ENCODE assay signal across 11 cellular contexts in genomic region chr5:103021310-103021709, GRCh38.
DNase-seq lines count a peak whose midpoint lies in the region; ATAC-seq, FAIRE-seq and TF ChIP-seq lines count a peak whose summit lies in the region.
"Had no signal": no experiment of that assay in that cellular context is flagged by ENCODE, and none has a peak within 500 bp of the region (broad histone marks: within the 10 kb centered on the region; RNA-seq: fewer than 3 reads in every experiment).

No MANE protein-coding gene starts in this region.

- H3K4me3 Mint-ChIP-seq in CD4-positive, alpha-beta T cell = no peak overlapping the region
- H3K4me3 Mint-ChIP-seq: B cell had no signal

- no peaks in the 10 kb centered on the region for H3K9me3 Mint-ChIP-seq in CD4-positive, alpha-beta T cell

- H3K27me3 ChIP-seq in CD4-positive, alpha-beta T cell (ENCODE audit: control insufficient read depth, insufficient read depth, low read length) = no peaks in the 10 kb centered on the region

- intact Hi-C loops in left cardiac atrium (cut with DNase I) = no loop called here
- intact Hi-C loops in CD4-positive, alpha-beta T cell (cut with DNase I, micrococcal nuclease) = no loop called here

- POLR2A ChIA-PET in CD4-positive, alpha-beta T cell (lab: Charles Lee) = no interaction called here

- no peak overlapping the region for H3K27ac ChIP-seq in CD4-positive, alpha-beta T cell (ENCODE audit: low read depth, low read length)
- H3K27ac ChIP-seq: coronary artery, RWPE1 had no signal

- H3K27ac Mint-ChIP-seq in CD4-positive, alpha-beta T cell = no peak overlapping the region
- H3K27ac Mint-ChIP-seq: B cell had no signal

- peaks cover 3% of the 10 kb centered on the region for H3K36me3 Mint-ChIP-seq in CD4-positive, alpha-beta T cell (ENCODE audit: low read depth)

- no peaks in the 10 kb centered on the region for H3K4me1 Mint-ChIP-seq in CD4-positive, alpha-beta T cell (ENCODE audit: low read depth)
- H3K4me1 Mint-ChIP-seq: B cell had no signal

- H3K9me3 ChIP-seq in CD4-positive, alpha-beta T cell (ENCODE audit: control insufficient read depth, low read length) = no peaks in the 10 kb centered on the region

- DNase-seq in Daoy (ENCODE audit: low read depth) = peak; percentile 44
- DNase-seq in RCC 7860 (ENCODE audit: low spot score) = peak; percentile 85
- no peak for DNase-seq in cerebellar nuclear complex (lab: John Stamatoyannopoulos, UW)
- DNase-seq in left cardiac atrium = no peak
- DNase-seq in CD4-positive, alpha-beta T cell = no peak
- no peak for DNase-seq in 8988T

- FAIRE-seq in RCC 7860 (lab: Jason Lieb, UNC) = peak; percentile 98

- CTCF ChIA-PET in CD4-positive, alpha-beta T cell (lab: Charles Lee) = no interaction called here

- ATAC-seq in GM19463 (IDR thresholded peaks at IDR 0.05; ENCODE audit: unreplicated experiment) = peak; percentile 93
- ATAC-seq in HG03097 (IDR thresholded peaks at IDR 0.05; ENCODE audit: low FRiP score, unreplicated experiment) = peak; percentile 93
- ATAC-seq in left cardiac atrium = no peak
- ATAC-seq in CD4-positive, alpha-beta T cell (ENCODE audit: poor library complexity) = no peak

- no peaks in the 10 kb centered on the region for H3K27me3 Mint-ChIP-seq in CD4-positive, alpha-beta T cell
- H3K27me3 Mint-ChIP-seq: B cell had no signal

- no peak for TF ChIP-seq CTCF in CD4-positive, alpha-beta T cell (IDR thresholded peaks at IDR 0.05)

Comparison
In these comparisons a context has a peak if more than half of its experiments do, and no peak if none do; other contexts are left out.
1. DNase-seq: peak in Daoy (single experiment) and RCC 7860 (single experiment); none in cerebellar nuclear complex (0 of 2), left cardiac atrium (single experiment), CD4-positive, alpha-beta T cell (0 of 10) and 8988T (single experiment).
2. ATAC-seq: peak in GM19463 (single experiment) and HG03097 (single experiment); none in left cardiac atrium (0 of 2) and CD4-positive, alpha-beta T cell (single experiment).